In the genomic region with DNA sequence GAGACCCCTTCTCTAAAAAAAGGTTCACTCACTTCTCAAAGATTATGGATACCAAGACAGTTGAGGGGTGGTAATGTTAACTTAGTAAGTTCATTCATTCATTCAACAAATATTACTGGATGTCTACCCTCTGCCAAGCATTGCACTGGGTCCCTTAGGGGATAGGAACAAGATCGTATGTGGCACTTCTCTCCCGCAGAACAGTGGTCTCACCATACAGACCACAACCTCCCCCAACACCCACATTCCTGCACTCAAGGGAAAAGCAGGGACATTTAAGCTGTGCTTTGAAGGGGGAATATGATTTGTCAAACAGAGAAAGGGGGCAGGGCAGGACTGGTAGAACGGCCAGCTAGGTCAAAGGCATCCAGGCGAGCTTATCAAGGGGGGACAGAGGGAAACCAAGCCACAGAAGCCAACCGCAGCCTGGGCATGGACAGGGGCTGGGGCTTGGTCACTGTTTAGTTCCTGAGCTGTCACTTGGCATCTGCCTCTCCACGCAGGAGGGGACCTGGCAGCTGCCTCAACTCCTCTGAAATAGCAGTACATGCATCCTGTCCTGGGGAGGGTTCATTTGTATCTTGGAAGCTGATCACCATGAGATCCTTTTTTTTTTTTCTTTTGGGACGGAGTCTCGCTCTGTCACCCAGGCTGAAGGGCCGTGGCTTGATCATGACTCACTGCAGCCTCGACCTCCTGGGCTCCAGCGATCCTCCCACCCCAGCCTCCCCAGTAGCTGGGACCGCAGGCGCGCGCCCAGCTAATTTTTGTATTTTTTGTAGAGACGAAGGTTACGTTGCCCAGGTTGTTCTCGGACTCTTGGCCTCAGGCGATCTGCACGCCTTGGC, we compare ENCODE assay signal across 9 cellular contexts. TPM values are rescaled to one million over a fixed set of nuclear protein-coding genes. Genes with fewer than 3 reads are reported as not detected.
A peak's percentile ranks its signal among the peaks of the same experiment; 100 is the strongest.
DNase-seq lines count a peak whose midpoint lies in the region; ATAC-seq, FAIRE-seq and TF ChIP-seq lines count a peak whose summit lies in the region.
"Had no signal": no experiment of that assay in that cellular context is flagged by ENCODE, and none has a peak within 500 bp of the region (broad histone marks: within the 10 kb centered on the region; RNA-seq: fewer than 3 reads in every experiment).

No MANE protein-coding gene starts in this region.

- peak; percentile 37 for DNase-seq in AG10803 (ENCODE audit: low read depth)
- peak; percentile 60 for DNase-seq in HK-2 (ENCODE audit: unreplicated experiment)
- DNase-seq in K562 (ENCODE audit: extremely low read depth in 1 of 4, low spot score in 3 of 4) = peak in 3 of 4 experiments; percentile 56 to 62 (median 56)
- no peak for DNase-seq in NCI-H2196 treated with DMSO at 0.1 percent for 48 hours (lab: John Stamatoyannopoulos, UW; ENCODE audit: unreplicated experiment)
- DNase-seq in glomerular visceral epithelial cell (ENCODE audit: extremely low spot score) = no peak

- H3K27ac ChIP-seq in K562 (ENCODE audit: extremely low read depth, low read depth, low read length) (no peak overlapping the region), mucosa of rectum (ENCODE audit: low read depth in 2 of 2, low read length in 2 of 2) (peak overlapping the region; percentile 90 to 92)

- TF ChIP-seq POLR2A in K562 (conservative IDR thresholded peaks at IDR 0.05) = no peak

- peaks cover 3 to 19% of the 10 kb centered on the region in 2 experiments; a peak in 4 of 5 replicates for H3K27me3 ChIP-seq in K562 (ENCODE audit: control insufficient read depth in 2 of 2, insufficient read depth in 2 of 2, low read length in 2 of 2)
- H3K27me3 ChIP-seq in mucosa of rectum (ENCODE audit: control insufficient read depth in 2 of 2, insufficient read depth in 2 of 2, low read length in 2 of 2) = no peaks in the 10 kb centered on the region

- H3K36me3 ChIP-seq in K562 (ENCODE audit: control insufficient read depth, insufficient read depth, low read length) (no peaks in the 10 kb centered on the region), mucosa of rectum (ENCODE audit: control insufficient read depth in 2 of 2, insufficient read depth in 2 of 2, low read length in 2 of 2) (no peaks in the 10 kb centered on the region)

- H2AFZ ChIP-seq in K562 (ENCODE audit: low read depth, low read length) = peak overlapping the region; percentile 99

- H3K9me3 ChIP-seq in K562 (replicated peaks; ENCODE audit: control insufficient read depth, insufficient read depth, low read depth, low read length) (no peaks in the 10 kb centered on the region), mucosa of rectum (ENCODE audit: control insufficient read depth in 2 of 2, low read length in 2 of 2) (no peaks in the 10 kb centered on the region)

- CTCF ChIA-PET in K562 (lab: Yijun Ruan, JAX; ENCODE audit: low intra/inter-chr PET ratio) = no interaction called here

- H3K4me3 ChIP-seq in AG10803 (ENCODE audit: low read length) (no peak overlapping the region), K562 (peak overlapping the region; percentile 41; the same call in 1 of the 2 replicates), mucosa of rectum (ENCODE audit: low read length in 2 of 2) (peak overlapping the region; percentile 67 to 83)

- no TSS peak for BruUV-seq in K562 (replicated peaks; lab: Mats Ljungman, UMichigan)

- POLR2A ChIA-PET in K562 (lab: Yijun Ruan, JAX) = interaction anchor here (0.6 to 1.4 kb wide), 5 partner anchors 9 to 126 kb away, joined by 3 to 8 read pairs (median 5); no protein-coding TSS in a partner anchor

- TF ChIP-seq EP300 in K562 (IDR thresholded peaks at IDR 0.05; ENCODE audit: low read length) = no peak

- 10% methylated on average over 20 of the region's 20 CpGs for WGBS in K562 (ENCODE audit: insufficient coverage, low coverage, missing lambda C conversion rate)

- in situ Hi-C loops in K562 (cut with MboI) = no loop called here

- no peaks in the 10 kb centered on the region; the same call in 1 of the 2 replicates for H4K20me1 ChIP-seq in K562 (replicated peaks; ENCODE audit: control insufficient read depth, insufficient read depth, low read length)

- FAIRE-seq in K562 (lab: Jason Lieb, UNC) = peak; percentile 57
- FAIRE-seq: H54 had no signal

- no peak for TF ChIP-seq RAD21 in K562 (CRISPR knock-in tag; conservative IDR thresholded peaks at IDR 0.05 in 1 of 2, IDR thresholded peaks at IDR 0.05 in 1 of 2)

- intact Hi-C loops in K562 (cut with micrococcal nuclease) = no loop called here

- H3K79me2 ChIP-seq in K562 (ENCODE audit: control insufficient read depth, insufficient read depth, low read length) = no peaks in the 10 kb centered on the region

- no peaks in the 10 kb centered on the region for H3K9me1 ChIP-seq in K562 (ENCODE audit: control insufficient read depth, insufficient read depth, low read length)

- H3K4me1 ChIP-seq in K562 (replicated peaks in 1 of 2; ENCODE audit: control insufficient read depth in 2 of 2, insufficient read depth in 2 of 2, low read length in 2 of 2) = peaks cover 26 to 32% of the 10 kb centered on the region in 2 experiments
- peaks cover 62 to 73% of the 10 kb centered on the region in 2 donors for H3K4me1 ChIP-seq in mucosa of rectum (ENCODE audit: control insufficient read depth in 2 of 2, insufficient read depth in 2 of 2, low read length in 2 of 2)

- ATAC-seq in K562 (peak; percentile 13), GM21825 (IDR thresholded peaks at IDR 0.05; ENCODE audit: unreplicated experiment) (no peak), HG02870 (IDR thresholded peaks at IDR 0.05; ENCODE audit: unreplicated experiment) (no peak)

- H3K4me2 ChIP-seq in K562 (ENCODE audit: insufficient read depth, low read length) = peak overlapping the region; percentile 99

- TF ChIP-seq CTCF in AG10803 (conservative IDR thresholded peaks at IDR 0.05; ENCODE audit: low read length) (no peak), K562 (IDR thresholded peaks at IDR 0.05 in 2 of 3, conservative IDR thresholded peaks at IDR 0.05 in 1 of 3; ENCODE audit: insufficient read depth in 2 of 3, low read depth in 1 of 3, low read length in 3 of 3) (no peak)

- H3K9ac ChIP-seq in K562 (ENCODE audit: insufficient read depth in 1 of 2, low read depth in 2 of 2, low read length in 2 of 2) (peak overlapping the region in 1 of 2 experiments; percentile 86; a peak in 2 of 4 replicates), mucosa of rectum (ENCODE audit: low read depth in 1 of 2, low read length in 2 of 2) (peak overlapping the region; percentile 68 to 70)

TF ChIP-seq in K562, 482 proteins besides CTCF, POLR2A, EP300 and RAD21 (continues in another document):
- TF ChIP-seq SIN3B (IDR thresholded peaks at IDR 0.05; ENCODE audit: low read depth) = no peak
- TF ChIP-seq PHTF2 (CRISPR knock-in tag; IDR thresholded peaks at IDR 0.05) = no peak
- 0 out of 2 replicates have a peak, but pooled peaks have one; percentile 32 for TF ChIP-seq GATAD2A (IDR thresholded peaks at IDR 0.05)
- 0 out of 2 replicates have a peak, but pooled peaks have one; percentile 30 for TF ChIP-seq LEF1 (IDR thresholded peaks at IDR 0.05)
- no peak for TF ChIP-seq HCFC1 (IDR thresholded peaks at IDR 0.05; ENCODE audit: low read depth, low read length)
- 0 out of 2 replicates have a peak, but pooled peaks have one; percentile 32 for TF ChIP-seq HDAC2 (IDR thresholded peaks at IDR 0.05)
- TF ChIP-seq ARID1B (IDR thresholded peaks at IDR 0.05) = peak; percentile 69
- TF ChIP-seq SMARCA5 (IDR thresholded peaks at IDR 0.05) = peak; percentile 70
- peak in 1 of 2 experiments; percentile 42; a peak in 1 of 4 replicates for TF ChIP-seq KDM1A (IDR thresholded peaks at IDR 0.05)

RNA-seq across cellular contexts. Expression of gene CLIP2, which starts 0.9 kb away (rescaled TPM):
- 13.7 and 50.4 TPM in 2 replicates for total RNA-seq in K562 (2011; cell fraction: chromatin; rRNA removed; ENCODE audit: low replicate concordance)
- 18.6 and 27.8 TPM in 2 replicates for total RNA-seq in K562 (2011; cell fraction: nucleolus; rRNA removed)
- total RNA-seq in K562 (2011; cell fraction: nucleoplasm; rRNA removed) = 13.9 and 16.6 TPM in 2 replicates
- total RNA-seq in K562 (2014; rRNA removed) = 3.4 and 4.2 TPM in 2 replicates
- total RNA-seq in K562 (2014; rRNA removed; fragmentation: Illumina TruSeq; extraction: Trizol) = 0.91 and 1.8 TPM in 2 replicates
- 3.1 and 3.8 TPM in 2 replicates for total RNA-seq in K562 (2015; rRNA removed; fragmentation: Illumina TruSeq; extraction: Trizol)
- total RNA-seq in K562 (2021) = 4.3 and 5.4 TPM in 2 replicates
- polyA plus RNA-seq in K562 (2011; rRNA removed) = 2.1 and 3.9 TPM in 2 replicates
- 3.0 and 3.4 TPM in 2 replicates for polyA plus RNA-seq in K562 (2011; cell fraction: cytosol; rRNA removed)
- polyA plus RNA-seq in K562 (2011; cell fraction: nucleus; rRNA removed) = 5.0 and 8.1 TPM in 2 replicates
- polyA plus RNA-seq in K562 (2012) = 3.5 and 6.6 TPM in 2 replicates
- 2.5 and 2.8 TPM in 2 replicates for polyA plus RNA-seq in K562 (2014; fragmentation: Illumina TruSeq; extraction: Trizol)
- under 1 TPM; 0.07 to 0.10 TPM for polyA plus RNA-seq in K562 (2014; fragmentation: Nextera tagmentation; extraction: Ambion mirVana)
- 1.9 and 2.4 TPM in 2 replicates for polyA plus RNA-seq in K562 (2014; rRNA removed)
- 4.3 and 5.5 TPM in 2 replicates for polyA minus RNA-seq in K562 (2011; rRNA and poly(A)+ RNA removed)
- 5.6 and 10.7 TPM in 2 replicates for polyA minus RNA-seq in K562 (2011; cell fraction: cytosol; rRNA and poly(A)+ RNA removed)
- polyA minus RNA-seq in K562 (2011; cell fraction: nucleus; rRNA and poly(A)+ RNA removed) = 10.0 and 11.3 TPM in 2 replicates

RNA-seq across cellular contexts. Expression of gene RFC2, which starts 34.1 kb away (rescaled TPM):
- total RNA-seq in K562 (2011; cell fraction: chromatin; rRNA removed; ENCODE audit: low replicate concordance) = 39.7 and 82.7 TPM in 2 replicates
- 54.0 and 64.9 TPM in 2 replicates for total RNA-seq in K562 (2011; cell fraction: nucleolus; rRNA removed)
- total RNA-seq in K562 (2011; cell fraction: nucleoplasm; rRNA removed) = 37.6 and 46.7 TPM in 2 replicates
- total RNA-seq in K562 (2014; rRNA removed) (93.6 and 123 TPM in 2 replicates), K562 (2014; rRNA removed; fragmentation: Illumina TruSeq; extraction: Trizol) (96.6 and 99.8 TPM in 2 replicates), K562 (2015; rRNA removed; fragmentation: Illumina TruSeq; extraction: Trizol) (122 and 126 TPM in 2 replicates), K562 (2021) (102 and 104 TPM in 2 replicates)
- polyA plus RNA-seq in K562 (2011; rRNA removed) (78.2 and 109 TPM in 2 replicates), K562 (2014; fragmentation: Illumina TruSeq; extraction: Trizol) (156 and 161 TPM in 2 replicates), K562 (2014; fragmentation: Nextera tagmentation; extraction: Ambion mirVana) (10 to 100 TPM; 32.5 to 55.6 TPM), K562 (2014; rRNA removed) (112 and 124 TPM in 2 replicates)
- polyA plus RNA-seq in K562 (2011; cell fraction: cytosol; rRNA removed) = 62.5 and 86.6 TPM in 2 replicates
- polyA plus RNA-seq in K562 (2011; cell fraction: nucleus; rRNA removed) = 21.3 and 32.9 TPM in 2 replicates
- 86.3 and 99.6 TPM in 2 replicates for polyA plus RNA-seq in K562 (2012)
- 85.5 and 125 TPM in 2 replicates for polyA minus RNA-seq in K562 (2011; rRNA and poly(A)+ RNA removed)
- 72.1 and 79.1 TPM in 2 replicates for polyA minus RNA-seq in K562 (2011; cell fraction: cytosol; rRNA and poly(A)+ RNA removed)
- polyA minus RNA-seq in K562 (2011; cell fraction: nucleus; rRNA and poly(A)+ RNA removed) = 22.2 and 22.7 TPM in 2 replicates

Comparison
In these comparisons a context has a peak if more than half of its experiments do, and no peak if none do; other contexts are left out.
1. DNase-seq: peak in AG10803 (single experiment), HK-2 (single experiment) and K562 (3 of 4); none in NCI-H2196 treated with DMSO at 0.1 percent for 48 hours (single experiment) and glomerular visceral epithelial cell (single experiment).